Comparison of ENCODE assay signal across 1 cellular context in the genomic region with DNA sequence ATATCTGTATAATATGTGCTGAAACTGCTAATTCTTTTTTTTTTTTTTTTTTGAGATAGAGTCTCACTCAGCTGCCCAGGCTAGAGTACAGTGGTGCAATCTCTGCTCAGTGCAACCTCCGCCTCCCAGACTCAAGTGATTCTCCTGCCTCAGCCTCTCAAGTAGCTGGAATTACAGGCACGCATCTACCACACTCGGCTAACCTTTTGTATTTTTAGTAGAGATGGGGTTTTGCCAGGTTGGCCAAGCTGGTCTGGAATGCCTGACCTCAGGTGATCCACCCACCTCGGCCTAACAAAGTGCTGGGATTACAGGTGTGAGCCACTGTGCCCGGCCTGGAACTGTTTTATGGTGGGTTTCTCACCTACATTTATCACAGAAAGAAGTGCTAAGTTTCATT.
TF ChIP-seq lines count a peak whose summit lies in the region.

No MANE protein-coding gene starts in this region.

TF ChIP-seq in H1, 55 proteins besides CTCF, POLR2A, EP300 and RAD21:
- TF ChIP-seq E2F6 (IDR thresholded peaks at IDR 0.05): no peak
